25 cellular contexts compared by ENCODE assay signal in the genomic region with DNA sequence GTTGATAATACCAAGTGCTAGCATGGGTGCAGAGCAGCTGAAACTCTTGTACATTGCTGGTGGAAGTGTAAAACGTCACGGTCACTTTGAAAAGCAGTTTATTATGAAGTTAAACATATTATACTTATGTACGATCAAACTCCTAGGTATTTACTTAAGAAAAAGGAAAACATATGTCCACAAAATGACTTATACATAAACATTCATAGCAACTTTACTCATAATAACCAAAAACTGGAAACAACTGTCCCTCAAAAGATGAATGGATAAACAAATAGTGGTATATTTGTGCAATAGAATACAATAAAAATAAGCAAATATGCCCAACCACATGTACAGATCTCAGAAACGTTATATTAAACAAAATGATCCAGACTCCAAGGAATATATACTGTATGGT.
"Had no signal": no experiment of that assay in that cellular context is flagged by ENCODE, and none has a peak within 500 bp of the region (broad histone marks: within the 10 kb centered on the region; RNA-seq: fewer than 3 reads in every experiment).

No MANE protein-coding gene starts in this region.

- ATAC-seq: esophagus mucosa; gastrocnemius medialis; left ventricle myocardium superior; lower lobe of right lung; natural killer cell; pancreas; sciatic nerve; stimulated activated naive CD8-positive, alpha-beta T cell treated with anti-CD3 and anti-CD28 coated beads, Interleukin-15, amount 100 ng/mL, for 72 hours; upper lobe of right lung had no signal

- H3K4me1 ChIP-seq: colonic mucosa, gastrocnemius medialis, lower lobe of right lung, pancreas, suprapubic skin, transverse colon, upper lobe of right lung, uterus had no signal

- H3K27ac Mint-ChIP-seq: dendritic cell treated with granulocyte-macrophage colony-stimulating factor and Interleukin-4, amounts not matched to agents 40 ng/mL and 50 ng/mL, for 4 days; endodermal cell; natural killer cell; stimulated activated naive CD8-positive, alpha-beta T cell treated with anti-CD3 and anti-CD28 coated beads, Interleukin-15, amount 100 ng/mL, for 72 hours had no signal

- H3K27me3 ChIP-seq: colonic mucosa, gastrocnemius medialis, pancreas, suprapubic skin, transverse colon, upper lobe of right lung, uterus had no signal

- H3K4me3 ChIP-seq: colonic mucosa, gastrocnemius medialis, lower lobe of right lung, pancreas, smooth muscle cell, suprapubic skin, transverse colon, upper lobe of right lung, uterus had no signal

- H3K9me3 Mint-ChIP-seq: dendritic cell treated with granulocyte-macrophage colony-stimulating factor and Interleukin-4, amounts not matched to agents 40 ng/mL and 50 ng/mL, for 4 days; natural killer cell; stimulated activated naive CD8-positive, alpha-beta T cell treated with anti-CD3 and anti-CD28 coated beads, Interleukin-15, amount 100 ng/mL, for 72 hours had no signal

- H3K27ac ChIP-seq: colonic mucosa, epithelial cell of prostate, gastrocnemius medialis, lower lobe of right lung, pancreas, suprapubic skin, transverse colon, upper lobe of right lung, uterus had no signal

- H3K4me2 ChIP-seq: smooth muscle cell had no signal

- DNase-seq: colonic mucosa; effector CD8-positive, alpha-beta T cell; endodermal cell; gastrocnemius medialis; head of caudate nucleus; left ventricle myocardium superior; lower lobe of right lung; natural killer cell; occipital lobe; pancreas; stimulated activated CD4-positive, alpha-beta T cell treated with anti-CD3 and anti-CD28 coated beads, Interleukin-12 subunit alpha, Interleukin-12 subunit beta, amount 100 ng/mL, for 4 hours; stimulated activated CD4-positive, alpha-beta T cell treated with anti-CD3 and anti-CD28 coated beads, Interleukin-1b, Interleukin-23, amount 100 ng/mL, for 48 hours; stimulated activated CD4-positive, alpha-beta T cell treated with anti-CD3 and anti-CD28 coated beads, Interleukin-4, amount 100 ng/mL, for 1 hour; stimulated activated CD8-positive, alpha-beta memory T cell treated with anti-CD3 and anti-CD28 coated beads, Interleukin-4, amount 100 ng/mL, for 48 hours; stimulated activated naive CD4-positive, alpha-beta T cell; stimulated activated naive CD8-positive, alpha-beta T cell treated with anti-CD3 and anti-CD28 coated beads, Interleukin-15, amount 100 ng/mL, for 72 hours; transverse colon; upper lobe of right lung; uterus had no signal

- H3K4me3 Mint-ChIP-seq: dendritic cell treated with granulocyte-macrophage colony-stimulating factor and Interleukin-4, amounts not matched to agents 40 ng/mL and 50 ng/mL, for 4 days; endodermal cell; natural killer cell; stimulated activated naive CD8-positive, alpha-beta T cell treated with anti-CD3 and anti-CD28 coated beads, Interleukin-15, amount 100 ng/mL, for 72 hours had no signal

- H3K4me1 Mint-ChIP-seq: endodermal cell; natural killer cell; stimulated activated naive CD8-positive, alpha-beta T cell treated with anti-CD3 and anti-CD28 coated beads, Interleukin-15, amount 100 ng/mL, for 72 hours had no signal

- H3K9me3 ChIP-seq: colonic mucosa, gastrocnemius medialis, lower lobe of right lung, pancreas, suprapubic skin, transverse colon, upper lobe of right lung, uterus had no signal

- H3K36me3 ChIP-seq: colonic mucosa, gastrocnemius medialis, lower lobe of right lung, pancreas, suprapubic skin, transverse colon, upper lobe of right lung, uterus had no signal

- H3K36me3 Mint-ChIP-seq: natural killer cell had no signal
